In genomic region chr7:103063895-103064294, GRCh38 we compare ENCODE assay signal across 17 cellular contexts. TPM values are rescaled to one million over a fixed set of nuclear protein-coding genes. Genes with fewer than 3 reads are reported as not detected.
DNase-seq lines count a peak whose midpoint lies in the region; ATAC-seq, FAIRE-seq and TF ChIP-seq lines count a peak whose summit lies in the region.
"Had no signal": no experiment of that assay in that cellular context is flagged by ENCODE, and none has a peak within 500 bp of the region (broad histone marks: within the 10 kb centered on the region; RNA-seq: fewer than 3 reads in every experiment).

No MANE protein-coding gene starts in this region.

- H3K27me3 ChIP-seq in DOHH2 (ENCODE audit: control insufficient read depth, low read length) (no peaks in the 10 kb centered on the region), K562 (ENCODE audit: control insufficient read depth in 2 of 2, insufficient read depth in 2 of 2, low read length in 2 of 2) (no peaks in the 10 kb centered on the region), mesendoderm (ENCODE audit: insufficient read depth, low read length, poor library complexity) (no peaks in the 10 kb centered on the region)

- no peak overlapping the region for H2AK5ac ChIP-seq in mesendoderm (ENCODE audit: low read length)

- H3K4ac ChIP-seq in mesendoderm (ENCODE audit: low read depth, low read length) = no peak overlapping the region

- H4K20me1 ChIP-seq in DOHH2 (ENCODE audit: control insufficient read depth, insufficient read depth, low read depth, low read length) (no peaks in the 10 kb centered on the region), K562 (replicated peaks; ENCODE audit: control insufficient read depth, insufficient read depth, low read length) (no peaks in the 10 kb centered on the region)

- TF ChIP-seq CTCF in DOHH2 (IDR thresholded peaks at IDR 0.05; ENCODE audit: low read depth, low read length, poor library complexity, severe bottlenecking) (peak; percentile 4), K562 (IDR thresholded peaks at IDR 0.05 in 2 of 3, conservative IDR thresholded peaks at IDR 0.05 in 1 of 3; ENCODE audit: insufficient read depth in 2 of 3, low read depth in 1 of 3, low read length in 3 of 3) (peak; percentile 3 to 15 (median 14); a peak in 1 of 6 replicates)

- no peak overlapping the region for H3K27ac Mint-ChIP-seq in stimulated activated memory B cell treated with anti-CD40 and anti-IgM and Interleukin-4, amounts not matched to agents 10 μg/mL and 1 μg/mL and 100 μg/mL, for 72 hours
- H3K27ac Mint-ChIP-seq: B cell; CD4-positive, alpha-beta T cell; IgD-negative memory B cell had no signal

- H4K8ac ChIP-seq in mesendoderm (ENCODE audit: low read depth, low read length) = no peak overlapping the region

- POLR2A ChIA-PET in HEK293T (lab: Yijun Ruan, JAX) = no interaction called here
- POLR2A ChIA-PET in K562 (lab: Yijun Ruan, JAX) = no interaction called here

- H3K27me3 Mint-ChIP-seq in stimulated activated memory B cell treated with anti-CD40 and anti-IgM and Interleukin-4, amounts not matched to agents 10 μg/mL and 1 μg/mL and 100 μg/mL, for 72 hours = no peaks in the 10 kb centered on the region
- H3K27me3 Mint-ChIP-seq: B cell; CD4-positive, alpha-beta T cell; IgD-negative memory B cell had no signal

- WGBS in K562 (ENCODE audit: insufficient coverage, low coverage, missing lambda C conversion rate) = 20% methylated on average over 3 of the region's 3 CpGs
- WGBS in mesendoderm (ENCODE audit: extremely low coverage, insufficient coverage, low lambda C conversion rate) = no CpG with 5 or more reads among the region's 3 CpGs

- no peak overlapping the region for H4K5ac ChIP-seq in mesendoderm (ENCODE audit: low read length)

- no peak overlapping the region for H3K4me3 Mint-ChIP-seq in stimulated activated memory B cell treated with anti-CD40 and anti-IgM and Interleukin-4, amounts not matched to agents 10 μg/mL and 1 μg/mL and 100 μg/mL, for 72 hours
- H3K4me3 Mint-ChIP-seq: B cell; CD4-positive, alpha-beta T cell; IgD-negative memory B cell had no signal

- H3F3A ChIP-seq in DOHH2 (ENCODE audit: control insufficient read depth, insufficient read depth) = peaks cover 6% of the 10 kb centered on the region; the same call in 1 of the 2 replicates

- no peak for FAIRE-seq in K562 (lab: Jason Lieb, UNC)

- H3K4me2 ChIP-seq in DOHH2 (ENCODE audit: low read length) = no peak overlapping the region
- H3K4me2 ChIP-seq in K562 (ENCODE audit: insufficient read depth, low read length) = no peak overlapping the region
- no peak overlapping the region for H3K4me2 ChIP-seq in mesendoderm (ENCODE audit: low read length)

- H3K9me3 ChIP-seq in DOHH2 (ENCODE audit: control insufficient read depth, insufficient read depth, low read length) = no peaks in the 10 kb centered on the region
- no peaks in the 10 kb centered on the region for H3K9me3 ChIP-seq in K562 (replicated peaks; ENCODE audit: control insufficient read depth, insufficient read depth, low read depth, low read length)

- no peak overlapping the region for H3K23ac ChIP-seq in mesendoderm (ENCODE audit: low read length)

- H3K36me3 Mint-ChIP-seq in stimulated activated memory B cell treated with anti-CD40 and anti-IgM and Interleukin-4, amounts not matched to agents 10 μg/mL and 1 μg/mL and 100 μg/mL, for 72 hours = no peaks in the 10 kb centered on the region
- H3K36me3 Mint-ChIP-seq: IgD-negative memory B cell had no signal

- DNase-seq in HEK293T (ENCODE audit: extremely low spot score) (peak; percentile 8), K562 (ENCODE audit: extremely low read depth in 1 of 4, low spot score in 3 of 4) (no peak), mesendoderm (peak; percentile 59)
- no peak for DNase-seq in stimulated activated naive CD4-positive, alpha-beta T cell (lab: John Stamatoyannopoulos, UW)
- no peak for DNase-seq in activated CD4-positive, alpha-beta T cell treated with anti-CD3 and anti-CD28 coated beads, Interleukin-2, amount 50 U/mL, for 48 hours
- DNase-seq: CD4-positive, alpha-beta T cell; GM23248; NCI-H187; NCI-H526 treated with DMSO at 0.1 percent for 48 hours; NK-92 treated with Interleukin-12 subunit alpha and Interleukin-12 subunit beta, amount 100 ng/mL, for 24 hours; RPMI8226; SIG-M5; SW 1271 had no signal

- intact Hi-C loops in K562 (cut with micrococcal nuclease) = loop anchor here (2.0 to 10.0 kb wide), 2 partner anchors 89 to 341 kb away; no protein-coding TSS in a partner anchor

- H3K9me2 ChIP-seq in DOHH2 (replicated peaks; ENCODE audit: control insufficient read depth, low read length) = no peaks in the 10 kb centered on the region

- no peak overlapping the region for H2AFZ ChIP-seq in K562 (ENCODE audit: low read depth, low read length)
- H2AFZ ChIP-seq: GM23248 had no signal

- no peaks in the 10 kb centered on the region for H3K79me1 ChIP-seq in mesendoderm (ENCODE audit: low read length)

- no peak overlapping the region for H3K9ac ChIP-seq in K562 (ENCODE audit: insufficient read depth in 1 of 2, low read depth in 2 of 2, low read length in 2 of 2)
- no peak overlapping the region for H3K9ac ChIP-seq in mesendoderm (ENCODE audit: low read length)
- H3K9ac ChIP-seq: GM23248 had no signal

- CTCF ChIA-PET in HEK293T (lab: Yijun Ruan, JAX) (no interaction called here), K562 (lab: Yijun Ruan, JAX; ENCODE audit: low intra/inter-chr PET ratio) (no interaction called here)

- H3K36me3 ChIP-seq in DOHH2 (ENCODE audit: control insufficient read depth, low read length) = no peaks in the 10 kb centered on the region
- no peaks in the 10 kb centered on the region for H3K36me3 ChIP-seq in K562 (ENCODE audit: control insufficient read depth, insufficient read depth, low read length)
- no peaks in the 10 kb centered on the region for H3K36me3 ChIP-seq in mesendoderm (ENCODE audit: control insufficient read depth, insufficient read depth, low read length)

- no TSS peak for BruUV-seq in K562 (replicated peaks; lab: Mats Ljungman, UMichigan)

- no peak overlapping the region for H3K56ac ChIP-seq in mesendoderm (ENCODE audit: low read length)

- no peak overlapping the region for H2BK120ac ChIP-seq in mesendoderm (ENCODE audit: low read depth, low read length)

- H3K4me3 ChIP-seq in DOHH2 (ENCODE audit: low read length) = no peak overlapping the region
- H3K4me3 ChIP-seq in K562 = no peak overlapping the region
- no peak overlapping the region for H3K4me3 ChIP-seq in mesendoderm (ENCODE audit: low read length)
- H3K4me3 ChIP-seq: GM23248 had no signal

- TF ChIP-seq RAD21 in K562 (CRISPR knock-in tag; conservative IDR thresholded peaks at IDR 0.05 in 1 of 2, IDR thresholded peaks at IDR 0.05 in 1 of 2) = no peak

- in situ Hi-C loops in K562 (cut with MboI) = loop anchor here (25.0 kb wide), 1 partner anchor 577 kb away; the partner anchor contains the start of gene POLR2J

- H3K9me3 Mint-ChIP-seq in stimulated activated memory B cell treated with anti-CD40 and anti-IgM and Interleukin-4, amounts not matched to agents 10 μg/mL and 1 μg/mL and 100 μg/mL, for 72 hours = no peaks in the 10 kb centered on the region
- H3K9me3 Mint-ChIP-seq: CD4-positive, alpha-beta T cell; IgD-negative memory B cell had no signal

- H2BK15ac ChIP-seq in mesendoderm (replicated peaks; ENCODE audit: low read depth) = no peak overlapping the region

- H3K27ac ChIP-seq in DOHH2 (ENCODE audit: low read depth, low read length) = no peak overlapping the region
- no peak overlapping the region for H3K27ac ChIP-seq in K562 (ENCODE audit: extremely low read depth, low read depth, low read length)
- no peak overlapping the region for H3K27ac ChIP-seq in mesendoderm (ENCODE audit: low read depth, low read length)
- H3K27ac ChIP-seq: GM23248 had no signal

- H3K18ac ChIP-seq in mesendoderm (ENCODE audit: low read length) = no peak overlapping the region

- no peaks in the 10 kb centered on the region for H3K4me1 Mint-ChIP-seq in stimulated activated memory B cell treated with anti-CD40 and anti-IgM and Interleukin-4, amounts not matched to agents 10 μg/mL and 1 μg/mL and 100 μg/mL, for 72 hours
- H3K4me1 Mint-ChIP-seq: B cell had no signal

- no peaks in the 10 kb centered on the region for H3K9me1 ChIP-seq in K562 (ENCODE audit: control insufficient read depth, insufficient read depth, low read length)

- H3K4me1 ChIP-seq in DOHH2 (ENCODE audit: control insufficient read depth, low read length) = peaks cover 32% of the 10 kb centered on the region
- H3K4me1 ChIP-seq in K562 (replicated peaks in 1 of 2; ENCODE audit: control insufficient read depth in 2 of 2, insufficient read depth in 2 of 2, low read length in 2 of 2) = no peaks in the 10 kb centered on the region
- no peaks in the 10 kb centered on the region for H3K4me1 ChIP-seq in mesendoderm (ENCODE audit: control insufficient read depth, low read depth, low read length)

- H2BK5ac ChIP-seq in mesendoderm (ENCODE audit: low read length) = no peak overlapping the region

- H3K79me2 ChIP-seq in DOHH2 (ENCODE audit: control insufficient read depth, low read length) (no peaks in the 10 kb centered on the region), K562 (ENCODE audit: control insufficient read depth, insufficient read depth, low read length) (no peaks in the 10 kb centered on the region), mesendoderm (ENCODE audit: control insufficient read depth, insufficient read depth, low read length) (no peaks in the 10 kb centered on the region)

- TF ChIP-seq EP300 in K562 (IDR thresholded peaks at IDR 0.05; ENCODE audit: low read length) = no peak

- no peak for TF ChIP-seq POLR2A in K562 (conservative IDR thresholded peaks at IDR 0.05)

- ATAC-seq in K562 = no peak
- no peak for ATAC-seq in stimulated activated memory B cell treated with anti-CD40 and anti-IgM and Interleukin-4, amounts not matched to agents 10 μg/mL and 1 μg/mL and 100 μg/mL, for 72 hours

RNA-seq across cellular contexts. Expression of gene FBXL13, which starts 10.7 kb away (rescaled TPM):
- 173 and 352 TPM in 2 replicates for total RNA-seq in K562 (2011; cell fraction: chromatin; rRNA removed; ENCODE audit: low replicate concordance)
- total RNA-seq in K562 (2011; cell fraction: nucleolus; rRNA removed) = 92.4 and 117 TPM in 2 replicates
- 138 and 171 TPM in 2 replicates for total RNA-seq in K562 (2011; cell fraction: nucleoplasm; rRNA removed)
- total RNA-seq in K562 (2014; rRNA removed) (16.3 and 17.5 TPM in 2 replicates), K562 (2014; rRNA removed; fragmentation: Illumina TruSeq; extraction: Trizol) (30.5 and 38.3 TPM in 2 replicates), K562 (2015; rRNA removed; fragmentation: Illumina TruSeq; extraction: Trizol) (21.2 and 23.7 TPM in 2 replicates), K562 (2021) (27.0 and 27.4 TPM in 2 replicates)
- polyA plus RNA-seq in K562 (2011; rRNA removed) (45.6 and 55.0 TPM in 2 replicates), K562 (2014; fragmentation: Illumina TruSeq; extraction: Trizol) (22.4 and 24.1 TPM in 2 replicates), K562 (2014; fragmentation: Nextera tagmentation; extraction: Ambion mirVana) (10 to 100 TPM; 25.4 to 26.6 TPM), K562 (2014; rRNA removed) (19.7 and 20.4 TPM in 2 replicates)
- 19.5 and 28.3 TPM in 2 replicates for polyA plus RNA-seq in K562 (2011; cell fraction: cytosol; rRNA removed)
- 45.8 and 53.1 TPM in 2 replicates for polyA plus RNA-seq in K562 (2011; cell fraction: nucleus; rRNA removed)
- polyA plus RNA-seq in K562 (2012) = 33.4 and 68.8 TPM in 2 replicates
- polyA minus RNA-seq in K562 (2011; rRNA and poly(A)+ RNA removed) = 104 and 108 TPM in 2 replicates
- polyA minus RNA-seq in K562 (2011; cell fraction: cytosol; rRNA and poly(A)+ RNA removed) = 23.8 and 28.0 TPM in 2 replicates
- 101 and 137 TPM in 2 replicates for polyA minus RNA-seq in K562 (2011; cell fraction: nucleus; rRNA and poly(A)+ RNA removed)
- polyA plus RNA-seq in mesendoderm (2013, experiment 1 of 2) = 1.4 TPM
- 1.8 TPM for polyA plus RNA-seq in mesendoderm (2013, experiment 2 of 2)

RNA-seq across cellular contexts. Expression of gene ARMC10, which starts 11.0 kb away (rescaled TPM):
- 28.8 and 48.0 TPM in 2 replicates for total RNA-seq in K562 (2011; cell fraction: chromatin; rRNA removed; ENCODE audit: low replicate concordance)
- total RNA-seq in K562 (2011; cell fraction: nucleolus; rRNA removed) = 30.0 and 34.1 TPM in 2 replicates
- 49.3 and 76.5 TPM in 2 replicates for total RNA-seq in K562 (2011; cell fraction: nucleoplasm; rRNA removed)
- 75.5 and 81.1 TPM in 2 replicates for total RNA-seq in K562 (2014; rRNA removed)
- 89.9 and 95.4 TPM in 2 replicates for total RNA-seq in K562 (2014; rRNA removed; fragmentation: Illumina TruSeq; extraction: Trizol)
- 69.6 and 72.6 TPM in 2 replicates for total RNA-seq in K562 (2015; rRNA removed; fragmentation: Illumina TruSeq; extraction: Trizol)
- total RNA-seq in K562 (2021) = 72.6 and 76.1 TPM in 2 replicates
- polyA plus RNA-seq in K562 (2011; rRNA removed) = 71.0 and 113 TPM in 2 replicates
- 33.0 and 39.6 TPM in 2 replicates for polyA plus RNA-seq in K562 (2011; cell fraction: cytosol; rRNA removed)
- 17.0 and 25.6 TPM in 2 replicates for polyA plus RNA-seq in K562 (2011; cell fraction: nucleus; rRNA removed)
- 56.1 and 61.4 TPM in 2 replicates for polyA plus RNA-seq in K562 (2012)
- 57.3 and 65.0 TPM in 2 replicates for polyA plus RNA-seq in K562 (2014; fragmentation: Illumina TruSeq; extraction: Trizol)
- polyA plus RNA-seq in K562 (2014; fragmentation: Nextera tagmentation; extraction: Ambion mirVana) = 10 to 100 TPM; 17.0 to 22.7 TPM
- polyA plus RNA-seq in K562 (2014; rRNA removed) = 54.3 and 61.1 TPM in 2 replicates
- 85.3 and 101 TPM in 2 replicates for polyA minus RNA-seq in K562 (2011; rRNA and poly(A)+ RNA removed)
- polyA minus RNA-seq in K562 (2011; cell fraction: cytosol; rRNA and poly(A)+ RNA removed) = 29.8 and 46.7 TPM in 2 replicates
- polyA minus RNA-seq in K562 (2011; cell fraction: nucleus; rRNA and poly(A)+ RNA removed) = 14.5 and 15.4 TPM in 2 replicates
- polyA plus RNA-seq in mesendoderm (2013, experiment 1 of 2) = 26.5 TPM
- 27.7 TPM for polyA plus RNA-seq in mesendoderm (2013, experiment 2 of 2)

Comparison
In these comparisons a context has a peak if more than half of its experiments do, and no peak if none do; other contexts are left out.
1. DNase-seq: peak in HEK293T (single experiment) and mesendoderm (single experiment); none in K562 (0 of 4), stimulated activated naive CD4-positive, alpha-beta T cell (0 of 6) and activated CD4-positive, alpha-beta T cell treated with anti-CD3 and anti-CD28 coated beads, Interleukin-2, amount 50 U/mL, for 48 hours (0 of 2).